ENCODE assay signal across 1 cellular context in the genomic region with DNA sequence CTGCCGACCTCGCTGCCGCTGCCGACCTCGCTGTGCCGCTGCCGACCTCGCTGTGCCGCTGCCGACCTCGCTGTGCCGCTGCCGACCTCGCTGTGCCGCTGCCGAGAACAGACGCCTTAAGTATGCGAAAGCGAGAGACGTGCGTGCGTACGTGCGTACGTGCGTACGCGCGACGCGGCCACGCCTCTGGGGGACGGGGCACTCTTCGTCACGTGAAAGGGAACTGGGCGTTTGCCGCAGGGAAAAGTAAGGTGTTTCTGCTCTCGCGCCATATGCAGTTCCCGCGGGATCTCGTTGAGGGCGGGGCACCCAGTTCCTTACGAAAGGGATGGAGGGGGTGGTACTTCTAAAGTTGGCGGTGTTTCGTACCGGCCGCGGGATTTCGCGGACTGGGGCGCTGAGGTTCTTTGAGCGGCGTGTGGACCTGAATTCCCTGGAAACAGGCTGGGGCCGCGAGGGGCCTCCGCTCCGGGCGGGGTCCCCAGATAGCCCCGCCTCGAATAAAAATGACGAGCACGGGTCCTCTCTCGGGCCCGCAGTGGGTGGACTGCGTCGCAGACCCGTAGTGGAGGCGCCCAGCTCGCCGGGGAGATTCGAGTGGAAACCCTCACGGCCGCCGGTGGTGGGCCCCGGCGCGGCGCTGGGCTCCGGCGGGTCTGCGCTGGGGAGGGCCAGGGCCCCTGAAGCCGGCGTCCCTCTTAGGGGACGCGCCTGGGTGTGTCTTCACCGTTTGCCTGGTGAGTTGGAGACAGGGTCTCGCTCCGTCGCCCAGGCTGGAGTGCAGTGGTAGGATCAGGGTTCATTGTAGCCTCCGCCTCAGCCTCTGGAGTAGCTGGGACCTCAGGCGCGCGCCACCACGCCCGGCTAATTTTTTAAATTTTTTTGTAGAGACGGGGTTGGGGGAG.
TF ChIP-seq lines count a peak whose summit lies in the region.

A gene (minus strand): TSS at position 94 of the 905 bp plus-strand sequence. CDS start 167 bp downstream, outside the sequence.

TF ChIP-seq in HepG2, 621 proteins besides CTCF, POLR2A, EP300 and RAD21 (continued from another document and continues in another):
- TF ChIP-seq SALL1 (CRISPR knock-in tag; IDR thresholded peaks at IDR 0.05) (peak; percentile 99), TSC22D2 (CRISPR knock-in tag; IDR thresholded peaks at IDR 0.05; ENCODE audit: borderline replicate concordance) (peak; percentile 65), RBFOX2 (IDR thresholded peaks at IDR 0.05; ENCODE audit: low read depth, low read length) (peak; percentile 99), CBX5 (CRISPR knock-in tag; IDR thresholded peaks at IDR 0.05; ENCODE audit: borderline replicate concordance) (peak; percentile 46; the same call in 1 of the 2 replicates), ZNF792 (CRISPR knock-in tag; IDR thresholded peaks at IDR 0.05) (peak; percentile 82), MEIS1 (CRISPR knock-in tag; IDR thresholded peaks at IDR 0.05; ENCODE audit: borderline replicate concordance) (peak; percentile 89), ATF7 (IDR thresholded peaks at IDR 0.05) (no peak), ATF7 (CRISPR knock-in tag; IDR thresholded peaks at IDR 0.05) (peak; percentile 86; the same call in 1 of the 2 replicates), AKAP8 (CRISPR knock-in tag; IDR thresholded peaks at IDR 0.05) (peak; percentile 94), ZNF577 (CRISPR knock-in tag; IDR thresholded peaks at IDR 0.05; ENCODE audit: borderline replicate concordance, low read depth) (no peak), ZFP36L1 (CRISPR knock-in tag; IDR thresholded peaks at IDR 0.05) (peak; percentile 86), KLF12 (CRISPR knock-in tag; IDR thresholded peaks at IDR 0.05; ENCODE audit: borderline replicate concordance) (peak; percentile 99), ZNF260 (CRISPR knock-in tag; IDR thresholded peaks at IDR 0.05; ENCODE audit: borderline replicate concordance, low read depth) (no peak), ZBTB38 (CRISPR knock-in tag; IDR thresholded peaks at IDR 0.05) (peak; percentile 100), POLR2G (IDR thresholded peaks at IDR 0.05; ENCODE audit: low read depth, low read length) (peak; percentile 95), THAP11 (CRISPR knock-in tag; IDR thresholded peaks at IDR 0.05) (peak; percentile 94), ZNF768 (CRISPR knock-in tag; IDR thresholded peaks at IDR 0.05) (peak; percentile 98), ZNF3 (CRISPR knock-in tag; IDR thresholded peaks at IDR 0.05) (0 out of 2 replicates have a peak, but pooled peaks have one; percentile 7), KDM2A (CRISPR knock-in tag; IDR thresholded peaks at IDR 0.05; ENCODE audit: borderline replicate concordance, low read depth) (peak; percentile 93), NR3C1 (CRISPR knock-in tag; IDR thresholded peaks at IDR 0.05) (no peak), ZNF546 (CRISPR knock-in tag; conservative IDR thresholded peaks at IDR 0.05) (peak; percentile 89), SSRP1 (CRISPR knock-in tag; IDR thresholded peaks at IDR 0.05) (0 out of 2 replicates have a peak, but pooled peaks have one; percentile 23), RORA (CRISPR knock-in tag; IDR thresholded peaks at IDR 0.05) (no peak), SALL2 (CRISPR knock-in tag; IDR thresholded peaks at IDR 0.05) (peak; percentile 100)
- TF ChIP-seq, protein P1, sequence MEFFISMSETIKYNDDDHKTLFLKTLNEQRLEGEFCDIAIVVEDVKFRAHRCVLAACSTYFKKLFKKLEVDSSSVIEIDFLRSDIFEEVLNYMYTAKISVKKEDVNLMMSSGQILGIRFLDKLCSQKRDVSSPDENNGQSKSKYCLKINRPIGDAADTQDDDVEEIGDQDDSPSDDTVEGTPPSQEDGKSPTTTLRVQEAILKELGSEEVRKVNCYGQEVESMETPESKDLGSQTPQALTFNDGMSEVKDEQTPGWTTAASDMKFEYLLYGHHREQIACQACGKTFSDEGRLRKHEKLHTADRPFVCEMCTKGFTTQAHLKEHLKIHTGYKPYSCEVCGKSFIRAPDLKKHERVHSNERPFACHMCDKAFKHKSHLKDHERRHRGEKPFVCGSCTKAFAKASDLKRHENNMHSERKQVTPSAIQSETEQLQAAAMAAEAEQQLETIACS (CRISPR knock-in tag; IDR thresholded peaks at IDR 0.05): peak; percentile 63; the same call in 1 of the 2 replicates
- TF ChIP-seq, protein P2, sequence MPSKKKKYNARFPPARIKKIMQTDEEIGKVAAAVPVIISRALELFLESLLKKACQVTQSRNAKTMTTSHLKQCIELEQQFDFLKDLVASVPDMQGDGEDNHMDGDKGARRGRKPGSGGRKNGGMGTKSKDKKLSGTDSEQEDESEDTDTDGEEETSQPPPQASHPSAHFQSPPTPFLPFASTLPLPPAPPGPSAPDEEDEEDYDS (CRISPR knock-in tag; IDR thresholded peaks at IDR 0.05): peak; percentile 100
- TF ChIP-seq, protein P3, sequence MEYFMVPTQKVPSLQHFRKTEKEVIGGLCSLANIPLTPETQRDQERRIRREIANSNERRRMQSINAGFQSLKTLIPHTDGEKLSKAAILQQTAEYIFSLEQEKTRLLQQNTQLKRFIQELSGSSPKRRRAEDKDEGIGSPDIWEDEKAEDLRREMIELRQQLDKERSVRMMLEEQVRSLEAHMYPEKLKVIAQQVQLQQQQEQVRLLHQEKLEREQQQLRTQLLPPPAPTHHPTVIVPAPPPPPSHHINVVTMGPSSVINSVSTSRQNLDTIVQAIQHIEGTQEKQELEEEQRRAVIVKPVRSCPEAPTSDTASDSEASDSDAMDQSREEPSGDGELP (IDR thresholded peaks at IDR 0.05; ENCODE audit: borderline replicate concordance, low read depth): peak; percentile 38; the same call in 1 of the 2 replicates
- TF ChIP-seq, protein P4, sequence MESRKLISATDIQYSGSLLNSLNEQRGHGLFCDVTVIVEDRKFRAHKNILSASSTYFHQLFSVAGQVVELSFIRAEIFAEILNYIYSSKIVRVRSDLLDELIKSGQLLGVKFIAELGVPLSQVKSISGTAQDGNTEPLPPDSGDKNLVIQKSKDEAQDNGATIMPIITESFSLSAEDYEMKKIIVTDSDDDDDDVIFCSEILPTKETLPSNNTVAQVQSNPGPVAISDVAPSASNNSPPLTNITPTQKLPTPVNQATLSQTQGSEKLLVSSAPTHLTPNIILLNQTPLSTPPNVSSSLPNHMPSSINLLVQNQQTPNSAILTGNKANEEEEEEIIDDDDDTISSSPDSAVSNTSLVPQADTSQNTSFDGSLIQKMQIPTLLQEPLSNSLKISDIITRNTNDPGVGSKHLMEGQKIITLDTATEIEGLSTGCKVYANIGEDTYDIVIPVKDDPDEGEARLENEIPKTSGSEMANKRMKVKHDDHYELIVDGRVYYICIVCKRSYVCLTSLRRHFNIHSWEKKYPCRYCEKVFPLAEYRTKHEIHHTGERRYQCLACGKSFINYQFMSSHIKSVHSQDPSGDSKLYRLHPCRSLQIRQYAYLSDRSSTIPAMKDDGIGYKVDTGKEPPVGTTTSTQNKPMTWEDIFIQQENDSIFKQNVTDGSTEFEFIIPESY (CRISPR knock-in tag; IDR thresholded peaks at IDR 0.05): peak; percentile 66
- TF ChIP-seq, protein P5, sequence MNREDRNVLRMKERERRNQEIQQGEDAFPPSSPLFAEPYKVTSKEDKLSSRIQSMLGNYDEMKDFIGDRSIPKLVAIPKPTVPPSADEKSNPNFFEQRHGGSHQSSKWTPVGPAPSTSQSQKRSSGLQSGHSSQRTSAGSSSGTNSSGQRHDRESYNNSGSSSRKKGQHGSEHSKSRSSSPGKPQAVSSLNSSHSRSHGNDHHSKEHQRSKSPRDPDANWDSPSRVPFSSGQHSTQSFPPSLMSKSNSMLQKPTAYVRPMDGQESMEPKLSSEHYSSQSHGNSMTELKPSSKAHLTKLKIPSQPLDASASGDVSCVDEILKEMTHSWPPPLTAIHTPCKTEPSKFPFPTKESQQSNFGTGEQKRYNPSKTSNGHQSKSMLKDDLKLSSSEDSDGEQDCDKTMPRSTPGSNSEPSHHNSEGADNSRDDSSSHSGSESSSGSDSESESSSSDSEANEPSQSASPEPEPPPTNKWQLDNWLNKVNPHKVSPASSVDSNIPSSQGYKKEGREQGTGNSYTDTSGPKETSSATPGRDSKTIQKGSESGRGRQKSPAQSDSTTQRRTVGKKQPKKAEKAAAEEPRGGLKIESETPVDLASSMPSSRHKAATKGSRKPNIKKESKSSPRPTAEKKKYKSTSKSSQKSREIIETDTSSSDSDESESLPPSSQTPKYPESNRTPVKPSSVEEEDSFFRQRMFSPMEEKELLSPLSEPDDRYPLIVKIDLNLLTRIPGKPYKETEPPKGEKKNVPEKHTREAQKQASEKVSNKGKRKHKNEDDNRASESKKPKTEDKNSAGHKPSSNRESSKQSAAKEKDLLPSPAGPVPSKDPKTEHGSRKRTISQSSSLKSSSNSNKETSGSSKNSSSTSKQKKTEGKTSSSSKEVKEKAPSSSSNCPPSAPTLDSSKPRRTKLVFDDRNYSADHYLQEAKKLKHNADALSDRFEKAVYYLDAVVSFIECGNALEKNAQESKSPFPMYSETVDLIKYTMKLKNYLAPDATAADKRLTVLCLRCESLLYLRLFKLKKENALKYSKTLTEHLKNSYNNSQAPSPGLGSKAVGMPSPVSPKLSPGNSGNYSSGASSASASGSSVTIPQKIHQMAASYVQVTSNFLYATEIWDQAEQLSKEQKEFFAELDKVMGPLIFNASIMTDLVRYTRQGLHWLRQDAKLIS (CRISPR knock-in tag; IDR thresholded peaks at IDR 0.05): 0 out of 2 replicates have a peak, but pooled peaks have one; percentile 13
- TF ChIP-seq, protein P6, sequence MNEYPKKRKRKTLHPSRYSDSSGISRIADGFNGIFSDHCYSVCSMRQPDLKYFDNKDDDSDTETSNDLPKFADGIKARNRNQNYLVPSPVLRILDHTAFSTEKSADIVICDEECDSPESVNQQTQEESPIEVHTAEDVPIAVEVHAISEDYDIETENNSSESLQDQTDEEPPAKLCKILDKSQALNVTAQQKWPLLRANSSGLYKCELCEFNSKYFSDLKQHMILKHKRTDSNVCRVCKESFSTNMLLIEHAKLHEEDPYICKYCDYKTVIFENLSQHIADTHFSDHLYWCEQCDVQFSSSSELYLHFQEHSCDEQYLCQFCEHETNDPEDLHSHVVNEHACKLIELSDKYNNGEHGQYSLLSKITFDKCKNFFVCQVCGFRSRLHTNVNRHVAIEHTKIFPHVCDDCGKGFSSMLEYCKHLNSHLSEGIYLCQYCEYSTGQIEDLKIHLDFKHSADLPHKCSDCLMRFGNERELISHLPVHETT (CRISPR knock-in tag; conservative IDR thresholded peaks at IDR 0.05): 0 out of 2 replicates have a peak, but pooled peaks have one; percentile 24
- TF ChIP-seq, protein P7, sequence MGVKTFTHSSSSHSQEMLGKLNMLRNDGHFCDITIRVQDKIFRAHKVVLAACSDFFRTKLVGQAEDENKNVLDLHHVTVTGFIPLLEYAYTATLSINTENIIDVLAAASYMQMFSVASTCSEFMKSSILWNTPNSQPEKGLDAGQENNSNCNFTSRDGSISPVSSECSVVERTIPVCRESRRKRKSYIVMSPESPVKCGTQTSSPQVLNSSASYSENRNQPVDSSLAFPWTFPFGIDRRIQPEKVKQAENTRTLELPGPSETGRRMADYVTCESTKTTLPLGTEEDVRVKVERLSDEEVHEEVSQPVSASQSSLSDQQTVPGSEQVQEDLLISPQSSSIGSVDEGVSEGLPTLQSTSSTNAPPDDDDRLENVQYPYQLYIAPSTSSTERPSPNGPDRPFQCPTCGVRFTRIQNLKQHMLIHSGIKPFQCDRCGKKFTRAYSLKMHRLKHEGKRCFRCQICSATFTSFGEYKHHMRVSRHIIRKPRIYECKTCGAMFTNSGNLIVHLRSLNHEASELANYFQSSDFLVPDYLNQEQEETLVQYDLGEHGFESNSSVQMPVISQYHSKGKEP (CRISPR knock-in tag; IDR thresholded peaks at IDR 0.05): 0 out of 2 replicates have a peak, but pooled peaks have one; percentile 15
- TF ChIP-seq, protein P8, sequence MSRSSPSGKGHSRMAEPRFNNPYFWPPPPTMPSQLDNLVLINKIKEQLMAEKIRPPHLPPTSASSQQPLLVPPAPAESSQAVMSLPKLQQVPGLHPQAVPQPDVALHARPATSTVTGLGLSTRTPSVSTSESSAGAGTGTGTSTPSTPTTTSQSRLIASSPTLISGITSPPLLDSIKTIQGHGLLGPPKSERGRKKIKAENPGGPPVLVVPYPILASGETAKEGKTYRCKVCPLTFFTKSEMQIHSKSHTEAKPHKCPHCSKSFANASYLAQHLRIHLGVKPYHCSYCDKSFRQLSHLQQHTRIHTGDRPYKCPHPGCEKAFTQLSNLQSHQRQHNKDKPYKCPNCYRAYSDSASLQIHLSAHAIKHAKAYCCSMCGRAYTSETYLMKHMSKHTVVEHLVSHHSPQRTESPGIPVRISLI (CRISPR knock-in tag; IDR thresholded peaks at IDR 0.05; ENCODE audit: borderline replicate concordance): peak; percentile 68; the same call in 1 of the 2 replicates
- TF ChIP-seq, protein P9, sequence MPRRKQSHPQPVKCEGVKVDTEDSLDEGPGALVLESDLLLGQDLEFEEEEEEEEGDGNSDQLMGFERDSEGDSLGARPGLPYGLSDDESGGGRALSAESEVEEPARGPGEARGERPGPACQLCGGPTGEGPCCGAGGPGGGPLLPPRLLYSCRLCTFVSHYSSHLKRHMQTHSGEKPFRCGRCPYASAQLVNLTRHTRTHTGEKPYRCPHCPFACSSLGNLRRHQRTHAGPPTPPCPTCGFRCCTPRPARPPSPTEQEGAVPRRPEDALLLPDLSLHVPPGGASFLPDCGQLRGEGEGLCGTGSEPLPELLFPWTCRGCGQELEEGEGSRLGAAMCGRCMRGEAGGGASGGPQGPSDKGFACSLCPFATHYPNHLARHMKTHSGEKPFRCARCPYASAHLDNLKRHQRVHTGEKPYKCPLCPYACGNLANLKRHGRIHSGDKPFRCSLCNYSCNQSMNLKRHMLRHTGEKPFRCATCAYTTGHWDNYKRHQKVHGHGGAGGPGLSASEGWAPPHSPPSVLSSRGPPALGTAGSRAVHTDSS (CRISPR knock-in tag; conservative IDR thresholded peaks at IDR 0.05): no peak
- TF ChIP-seq, protein P10, sequence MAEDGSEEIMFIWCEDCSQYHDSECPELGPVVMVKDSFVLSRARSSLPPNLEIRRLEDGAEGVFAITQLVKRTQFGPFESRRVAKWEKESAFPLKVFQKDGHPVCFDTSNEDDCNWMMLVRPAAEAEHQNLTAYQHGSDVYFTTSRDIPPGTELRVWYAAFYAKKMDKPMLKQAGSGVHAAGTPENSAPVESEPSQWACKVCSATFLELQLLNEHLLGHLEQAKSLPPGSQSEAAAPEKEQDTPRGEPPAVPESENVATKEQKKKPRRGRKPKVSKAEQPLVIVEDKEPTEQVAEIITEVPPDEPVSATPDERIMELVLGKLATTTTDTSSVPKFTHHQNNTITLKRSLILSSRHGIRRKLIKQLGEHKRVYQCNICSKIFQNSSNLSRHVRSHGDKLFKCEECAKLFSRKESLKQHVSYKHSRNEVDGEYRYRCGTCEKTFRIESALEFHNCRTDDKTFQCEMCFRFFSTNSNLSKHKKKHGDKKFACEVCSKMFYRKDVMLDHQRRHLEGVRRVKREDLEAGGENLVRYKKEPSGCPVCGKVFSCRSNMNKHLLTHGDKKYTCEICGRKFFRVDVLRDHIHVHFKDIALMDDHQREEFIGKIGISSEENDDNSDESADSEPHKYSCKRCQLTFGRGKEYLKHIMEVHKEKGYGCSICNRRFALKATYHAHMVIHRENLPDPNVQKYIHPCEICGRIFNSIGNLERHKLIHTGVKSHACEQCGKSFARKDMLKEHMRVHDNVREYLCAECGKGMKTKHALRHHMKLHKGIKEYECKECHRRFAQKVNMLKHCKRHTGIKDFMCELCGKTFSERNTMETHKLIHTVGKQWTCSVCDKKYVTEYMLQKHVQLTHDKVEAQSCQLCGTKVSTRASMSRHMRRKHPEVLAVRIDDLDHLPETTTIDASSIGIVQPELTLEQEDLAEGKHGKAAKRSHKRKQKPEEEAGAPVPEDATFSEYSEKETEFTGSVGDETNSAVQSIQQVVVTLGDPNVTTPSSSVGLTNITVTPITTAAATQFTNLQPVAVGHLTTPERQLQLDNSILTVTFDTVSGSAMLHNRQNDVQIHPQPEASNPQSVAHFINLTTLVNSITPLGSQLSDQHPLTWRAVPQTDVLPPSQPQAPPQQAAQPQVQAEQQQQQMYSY (CRISPR knock-in tag; IDR thresholded peaks at IDR 0.05): peak; percentile 86
